In the genomic region with DNA sequence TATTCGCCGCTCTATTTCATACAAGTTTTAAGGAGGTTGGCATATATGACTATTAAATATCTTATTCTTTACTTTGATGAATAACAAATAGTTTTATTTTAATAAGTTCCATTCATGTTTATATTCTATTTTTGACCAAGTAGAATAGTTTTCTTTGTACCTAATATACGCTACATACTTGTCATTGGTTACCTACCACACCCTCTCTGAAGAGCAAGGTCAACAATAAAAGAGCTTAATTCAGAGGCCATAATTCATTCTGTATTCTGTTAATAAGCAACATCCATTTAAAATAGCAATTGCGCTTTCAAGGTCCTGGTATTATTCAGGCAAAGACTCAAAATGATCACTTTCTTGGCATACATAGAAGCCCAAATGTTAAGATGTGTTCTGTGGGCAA, we compare ENCODE assay signal across 28 cellular contexts.
"Had no signal": no experiment of that assay in that cellular context is flagged by ENCODE, and none has a peak within 500 bp of the region (broad histone marks: within the 10 kb centered on the region; RNA-seq: fewer than 3 reads in every experiment).

No MANE protein-coding gene starts in this region.

- H3K27ac ChIP-seq: lower lobe of right lung, parathyroid adenoma, right atrium auricular region, right lobe of liver, stomach, testis, thyroid gland, transverse colon, upper lobe of left lung had no signal

- H3K9me3 Mint-ChIP-seq: naive thymus-derived CD8-positive, alpha-beta T cell; nephron; neural crest cell; stimulated activated memory B cell treated with anti-CD40 and anti-IgM and Interleukin-4, amounts not matched to agents 10 μg/mL and 1 μg/mL and 100 μg/mL, for 72 hours had no signal

- H3K4me3 Mint-ChIP-seq: naive thymus-derived CD8-positive, alpha-beta T cell; nephron; neural crest cell; stimulated activated memory B cell treated with anti-CD40 and anti-IgM and Interleukin-4, amounts not matched to agents 10 μg/mL and 1 μg/mL and 100 μg/mL, for 72 hours had no signal

- H3K36me3 Mint-ChIP-seq: naive thymus-derived CD8-positive, alpha-beta T cell; stimulated activated memory B cell treated with anti-CD40 and anti-IgM and Interleukin-4, amounts not matched to agents 10 μg/mL and 1 μg/mL and 100 μg/mL, for 72 hours had no signal

- FAIRE-seq: keratinocyte, urothelium cell line had no signal

- H3K27me3 Mint-ChIP-seq: stimulated activated memory B cell treated with anti-CD40 and anti-IgM and Interleukin-4, amounts not matched to agents 10 μg/mL and 1 μg/mL and 100 μg/mL, for 72 hours had no signal

- H3K79me2 ChIP-seq: parathyroid adenoma had no signal

- H3K4me1 ChIP-seq: lower lobe of right lung, parathyroid adenoma, right atrium auricular region, right lobe of liver, testis, thyroid gland had no signal

- DNase-seq: kidney glomerular epithelial cell; left cardiac atrium; lower lobe of right lung; mammary epithelial cell; mesenchymal stem cell; naive thymus-derived CD8-positive, alpha-beta T cell; occipital lobe; right lobe of liver; stimulated activated CD4-positive, alpha-beta T cell treated with anti-CD3 and anti-CD28 coated beads, Interleukin-1b, Interleukin-23, amount 100 ng/mL, for 48 hours; stimulated activated CD4-positive, alpha-beta T cell treated with anti-CD3 and anti-CD28 coated beads, Interleukin-2, amount 100 ng/mL, for 48 hours; stimulated activated CD4-positive, alpha-beta T cell treated with anti-CD3 and anti-CD28 coated beads, Interleukin-4, amount 100 ng/mL, for 4 hours; stimulated activated CD8-positive, alpha-beta memory T cell treated with anti-CD3 and anti-CD28 coated beads, Interleukin-4, amount 100 ng/mL, for 48 hours; stimulated activated naive CD8-positive, alpha-beta T cell treated with anti-CD3 and anti-CD28 coated beads, Interleukin-15, Interleukin-2, amounts not matched to agents 100 U/mL and 50 U/mL, for 24 hours; stomach; testis; thyroid gland; transverse colon; upper lobe of left lung had no signal

- H3K36me3 ChIP-seq: lower lobe of right lung, right atrium auricular region, right lobe of liver, stomach, thyroid gland, transverse colon, upper lobe of left lung had no signal

- H3K9me3 ChIP-seq: lower lobe of right lung, right atrium auricular region, right lobe of liver, stomach, testis, thyroid gland, transverse colon, upper lobe of left lung had no signal

- H2AFZ ChIP-seq: parathyroid adenoma had no signal

- H3K4me2 ChIP-seq: smooth muscle cell had no signal

- ATAC-seq: left cardiac atrium; left lobe of liver; naive thymus-derived CD8-positive, alpha-beta T cell; right lobe of liver; stimulated activated memory B cell treated with anti-CD40 and anti-IgM and Interleukin-4, amounts not matched to agents 10 μg/mL and 1 μg/mL and 100 μg/mL, for 72 hours; stimulated activated naive CD8-positive, alpha-beta T cell treated with anti-CD3 and anti-CD28 coated beads, Interleukin-15, Interleukin-2, amounts not matched to agents 100 U/mL and 50 U/mL, for 24 hours had no signal

- H3K9ac ChIP-seq: parathyroid adenoma had no signal

- H3K27me3 ChIP-seq: right atrium auricular region, right lobe of liver, stomach, testis, thyroid gland, transverse colon, upper lobe of left lung had no signal

- H3K27ac Mint-ChIP-seq: naive thymus-derived CD8-positive, alpha-beta T cell; nephron; progenitor cell of endocrine pancreas; stimulated activated memory B cell treated with anti-CD40 and anti-IgM and Interleukin-4, amounts not matched to agents 10 μg/mL and 1 μg/mL and 100 μg/mL, for 72 hours had no signal

- H3K4me3 ChIP-seq: lower lobe of right lung, right atrium auricular region, right lobe of liver, smooth muscle cell, stomach, testis, thyroid gland, transverse colon, upper lobe of left lung had no signal
